10 cellular contexts compared by ENCODE assay signal in the genomic region with DNA sequence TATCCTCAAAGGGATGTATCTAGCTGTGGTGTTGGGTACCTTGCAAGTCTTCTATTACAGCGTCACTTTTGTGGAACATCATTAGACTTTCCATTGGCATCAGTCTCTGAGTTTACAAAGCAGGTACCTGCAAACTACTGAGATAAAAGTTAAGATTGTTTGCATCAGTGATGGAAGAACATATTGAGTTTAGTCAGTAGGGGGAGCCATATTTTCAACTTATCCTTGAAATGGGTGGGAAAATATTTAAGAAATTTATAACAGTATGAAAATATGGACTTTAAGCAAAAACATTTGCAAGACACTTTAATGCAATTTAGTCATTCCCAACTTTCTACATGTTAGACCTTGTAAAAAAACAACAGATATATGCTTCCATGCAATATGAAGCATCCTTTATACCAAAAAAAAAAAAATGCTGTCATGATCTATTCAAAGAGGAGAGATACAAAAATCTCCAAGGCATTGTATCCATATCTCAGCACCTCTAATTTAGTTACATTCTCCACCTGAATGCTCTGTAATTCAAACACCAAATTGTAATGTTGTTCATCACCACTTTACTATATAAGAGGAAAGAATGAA.
DNase-seq lines count a peak whose midpoint lies in the region; ATAC-seq and TF ChIP-seq lines count a peak whose summit lies in the region.
"Had no signal": no experiment of that assay in that cellular context is flagged by ENCODE, and none has a peak within 500 bp of the region (broad histone marks: within the 10 kb centered on the region; RNA-seq: fewer than 3 reads in every experiment).

No MANE protein-coding gene starts in this region.

- no peak overlapping the region for H3K27ac ChIP-seq in cardiac muscle cell
- no peak overlapping the region for H3K27ac ChIP-seq in right cardiac atrium (ENCODE audit: low read length)
- no peak overlapping the region for H3K27ac ChIP-seq in OCI-LY3 (ENCODE audit: low read length)
- H3K27ac ChIP-seq: lower lobe of right lung had no signal

- H4K20me1 ChIP-seq in OCI-LY3 (ENCODE audit: insufficient read depth, low read length) = no peaks in the 10 kb centered on the region

- no peak for TF ChIP-seq POLR2A in erythroblast (IDR thresholded peaks at IDR 0.05; ENCODE audit: low read length)

- TF ChIP-seq CTCF in cardiac muscle cell (IDR thresholded peaks at IDR 0.05; ENCODE audit: low read depth, low read length) (peak; percentile 66), OCI-LY3 (IDR thresholded peaks at IDR 0.05; ENCODE audit: low read depth, low read length) (peak; percentile 55)

- no peaks in the 10 kb centered on the region for H3K4me1 ChIP-seq in cardiac muscle cell (ENCODE audit: low read depth)
- no peaks in the 10 kb centered on the region for H3K4me1 ChIP-seq in right cardiac atrium (ENCODE audit: control insufficient read depth, insufficient read depth, low read length)
- H3K4me1 ChIP-seq in OCI-LY3 (ENCODE audit: low read length) = no peaks in the 10 kb centered on the region
- H3K4me1 ChIP-seq: lower lobe of right lung had no signal

- no peaks in the 10 kb centered on the region for H3K79me2 ChIP-seq in OCI-LY3 (ENCODE audit: low read length)

- no peak overlapping the region for H2AFZ ChIP-seq in OCI-LY3 (ENCODE audit: low read depth, low read length)

- H3K36me3 ChIP-seq in cardiac muscle cell (no peaks in the 10 kb centered on the region), OCI-LY3 (replicated peaks; ENCODE audit: low read depth, low read length) (no peaks in the 10 kb centered on the region)
- H3K36me3 ChIP-seq: lower lobe of right lung had no signal

- DNase-seq in cardiac muscle cell (ENCODE audit: low read depth in 1 of 2, low spot score in 1 of 2) (peak; percentile 38 to 43), right cardiac atrium (no peak), erythroblast (lab: John Stamatoyannopoulos, UW) (peak; percentile 6 to 20), NCI-H1048 (lab: John Stamatoyannopoulos, UW) (no peak), posterior cingulate gyrus (no peak)
- no peak for DNase-seq in effector CD8-positive, alpha-beta T cell (lab: John Stamatoyannopoulos, UW)
- DNase-seq: COR-L47, lower lobe of right lung had no signal

- H3K4me3 ChIP-seq in cardiac muscle cell = no peak overlapping the region
- no peak overlapping the region for H3K4me3 ChIP-seq in right cardiac atrium (ENCODE audit: low read length)
- H3K4me3 ChIP-seq in OCI-LY3 (ENCODE audit: low read length) = no peak overlapping the region
- H3K4me3 ChIP-seq: lower lobe of right lung had no signal

- WGBS in right cardiac atrium = 63% methylated on average over 1 of the region's 1 CpG

- H3K27me3 ChIP-seq in cardiac muscle cell (no peaks in the 10 kb centered on the region), right cardiac atrium (ENCODE audit: control insufficient read depth, insufficient read depth) (no peaks in the 10 kb centered on the region), OCI-LY3 (ENCODE audit: low read depth, low read length) (no peaks in the 10 kb centered on the region)

- ATAC-seq in right cardiac atrium (no peak), GM21529 (IDR thresholded peaks at IDR 0.05; ENCODE audit: unreplicated experiment) (no peak)
- ATAC-seq: lower lobe of right lung had no signal

- intact Hi-C loops in right cardiac atrium (cut with DNase I) (no loop called here), posterior cingulate gyrus (cut with DNase I) (no loop called here)

- H3K9ac ChIP-seq in OCI-LY3 (ENCODE audit: low read length) = no peak overlapping the region

- H3K9me3 ChIP-seq in cardiac muscle cell (ENCODE audit: low read depth) (no peaks in the 10 kb centered on the region), right cardiac atrium (ENCODE audit: control insufficient read depth, low read length) (no peaks in the 10 kb centered on the region), OCI-LY3 (ENCODE audit: insufficient read depth, low read length) (no peaks in the 10 kb centered on the region)
- H3K9me3 ChIP-seq: lower lobe of right lung had no signal

- no peak overlapping the region for H3K4me2 ChIP-seq in OCI-LY3 (ENCODE audit: low read length)

Comparison
In these comparisons a context has a peak if more than half of its experiments do, and no peak if none do; other contexts are left out.
1. DNase-seq: peak in cardiac muscle cell (2 of 2) and erythroblast (2 of 2); none in right cardiac atrium (0 of 3), effector CD8-positive, alpha-beta T cell (single experiment), NCI-H1048 (single experiment) and posterior cingulate gyrus (0 of 10).